In the genomic region with DNA sequence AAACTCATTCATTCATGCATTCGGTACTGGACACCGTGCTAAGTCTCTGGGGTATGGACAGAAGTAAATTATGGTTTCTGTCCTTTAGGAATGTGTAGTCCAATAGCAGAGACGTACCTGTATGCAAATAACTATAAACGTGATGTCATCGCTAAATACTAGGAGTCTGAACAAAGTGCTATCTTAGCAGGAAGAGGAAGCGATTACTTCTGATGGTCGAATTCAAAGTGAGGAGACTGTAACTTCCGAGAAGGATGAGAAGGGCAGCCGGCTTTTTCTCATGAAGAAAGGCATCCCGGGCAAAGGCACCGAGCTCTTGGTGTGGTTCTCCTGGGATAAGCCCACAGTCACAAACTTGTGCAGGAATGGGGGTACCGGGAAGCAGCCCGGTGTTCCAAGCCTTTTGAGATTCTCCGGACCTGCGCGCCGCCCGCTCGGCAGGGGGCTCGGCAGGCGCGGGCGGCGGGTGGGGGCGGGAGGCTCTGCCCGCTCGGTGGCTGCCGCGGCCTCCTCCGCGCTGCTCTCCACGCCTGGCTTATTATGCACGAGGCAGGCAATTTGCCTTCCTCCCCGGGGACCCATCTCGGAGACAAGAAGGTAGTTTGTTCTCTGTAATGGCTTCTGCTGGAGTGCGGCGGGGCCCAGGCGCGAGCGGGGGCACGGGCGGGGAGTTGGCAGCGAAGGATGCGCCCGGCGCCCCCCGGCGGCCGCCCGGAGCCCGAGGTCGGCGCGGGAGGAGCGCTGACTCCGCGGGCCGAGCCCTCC, we compare ENCODE assay signal across 8 cellular contexts.
DNase-seq lines count a peak whose midpoint lies in the region; ATAC-seq, FAIRE-seq and TF ChIP-seq lines count a peak whose summit lies in the region.

No MANE protein-coding gene starts in this region.

- TF ChIP-seq CTCF in C4-2B (conservative IDR thresholded peaks at IDR 0.05) (peak; percentile 60), activated B cell treated with CpG ODN at 0.5 μM for 24 hours (IDR thresholded peaks at IDR 0.05) (no peak), endothelial cell of umbilical vein (IDR thresholded peaks at IDR 0.05; ENCODE audit: extremely low read depth in 1 of 2, insufficient read depth in 1 of 2, low read depth in 1 of 2, low read length in 2 of 2) (peak; percentile 47 to 55), mucosa of descending colon (IDR thresholded peaks at IDR 0.05) (no peak), testis (IDR thresholded peaks at IDR 0.05) (peak; percentile 7 to 54 (median 12))

- H3K9me1 ChIP-seq in endothelial cell of umbilical vein (replicated peaks; ENCODE audit: control insufficient read depth, extremely low read depth, insufficient read depth, low read length), result no peaks in the 10 kb centered on the region

- peak overlapping the region; percentile 84 for H3K4me3 Mint-ChIP-seq in activated B cell treated with CpG ODN at 0.5 μM for 24 hours

- dilution Hi-C loops in endothelial cell of umbilical vein (cut with MboI; ENCODE audit: extremely low pct_ligation_motif_present, low sequenced_read_pairs), result no loop called here

- peaks cover 18% of the 10 kb centered on the region for H3K27me3 Mint-ChIP-seq in activated B cell treated with CpG ODN at 0.5 μM for 24 hours

- H3K9me3 ChIP-seq in KOPT-K1 (ENCODE audit: insufficient read depth, low read length, poor library complexity, severe bottlenecking) (peaks cover 18% of the 10 kb centered on the region), endothelial cell of umbilical vein (replicated peaks; ENCODE audit: control insufficient read depth, insufficient read depth, low read length) (no peaks in the 10 kb centered on the region), mucosa of descending colon (no peaks in the 10 kb centered on the region), testis (no peaks in the 10 kb centered on the region)

- BruUV-seq in endothelial cell of umbilical vein (replicated peaks; lab: Mats Ljungman, UMichigan), result no TSS peak

- H3K4me1 ChIP-seq in endothelial cell of umbilical vein (ENCODE audit: control insufficient read depth, extremely low read depth, insufficient read depth, low read length), result peaks cover 4% of the 10 kb centered on the region
- H3K4me1 ChIP-seq in mucosa of descending colon (ENCODE audit: low read depth), result no peaks in the 10 kb centered on the region
- no peaks in the 10 kb centered on the region for H3K4me1 ChIP-seq in testis

- H3K4me1 Mint-ChIP-seq in activated B cell treated with CpG ODN at 0.5 μM for 24 hours, result peaks cover 28% of the 10 kb centered on the region

- CTCF ChIA-PET in activated B cell treated with CpG ODN at 0.5 μM for 24 hours (lab: Charles Lee), result interaction anchor here (1.0 to 14.1 kb wide), 5 partner anchors 8 to 217 kb away, joined by 5 to 276 read pairs (median 19); partner anchors contain the start of gene KIRREL1
- CTCF ChIA-PET in endothelial cell of umbilical vein (lab: Charles Lee), result interaction anchor here (0.6 to 15.2 kb wide), 27 partner anchors 8 to 151 kb away, joined by 3 to 460 read pairs (median 5); partner anchors contain the start of gene KIRREL1

- H3K36me3 Mint-ChIP-seq in activated B cell treated with CpG ODN at 0.5 μM for 24 hours (ENCODE audit: low read depth), result no peaks in the 10 kb centered on the region

- H3K9me3 Mint-ChIP-seq in activated B cell treated with CpG ODN at 0.5 μM for 24 hours, result peaks cover 5% of the 10 kb centered on the region

- intact Hi-C loops in activated B cell treated with CpG ODN at 0.5 μM for 24 hours (cut with micrococcal nuclease) (loop anchor here (1.0 to 10.0 kb wide), 4 partner anchors 66 to 892 kb away; partner anchors contain the start of gene IFI16), endothelial cell of umbilical vein (cut with micrococcal nuclease) (loop anchor here (1.0 kb wide), 4 partner anchors 18 to 150 kb away; no protein-coding TSS in a partner anchor), mucosa of descending colon (cut with DNase I, micrococcal nuclease) (no loop called here), testis (cut with DNase I; ENCODE audit: low total_unique reads) (no loop called here)

- FAIRE-seq in endothelial cell of umbilical vein (lab: Jason Lieb, UNC), result peak; percentile 66

- peak; percentile 64 for DNase-seq in activated B cell treated with CpG ODN at 0.5 μM for 24 hours
- peak; percentile 36 for DNase-seq in endothelial cell of umbilical vein (ENCODE audit: low read depth, low spot score)
- peak in 2 of 3 donors; percentile 28 to 53 for DNase-seq in mucosa of descending colon
- DNase-seq in testis, result peak; percentile 54
- no peak for DNase-seq in HuH-7 (ENCODE audit: low spot score)
- no peak for DNase-seq in H4 (ENCODE audit: low spot score)

- H3K4me2 ChIP-seq in endothelial cell of umbilical vein (ENCODE audit: insufficient read depth, low read length), result peak overlapping the region; percentile 41

- POLR2A ChIA-PET in activated B cell treated with CpG ODN at 0.5 μM for 24 hours (lab: Charles Lee) (interaction anchor here (0.7 kb wide), 1 partner anchor 16 kb away, joined by 3 read pairs; no protein-coding TSS in a partner anchor), endothelial cell of umbilical vein (lab: Charles Lee) (no interaction called here)

- peak overlapping the region; percentile 86 for H2AFZ ChIP-seq in endothelial cell of umbilical vein (ENCODE audit: low read depth, low read length)

- 6 to 9% methylated on average over 34 to 55 of the region's 58 CpGs for WGBS in testis, 2 donors

- peak overlapping the region; percentile 22 for H3K9ac ChIP-seq in endothelial cell of umbilical vein (replicated peaks; ENCODE audit: extremely low read depth, insufficient read depth, low read length)

- no peak for TF ChIP-seq POLR2A in endothelial cell of umbilical vein (IDR thresholded peaks at IDR 0.05; ENCODE audit: low read depth, low read length)
- TF ChIP-seq POLR2A in testis (IDR thresholded peaks at IDR 0.05), result no peak

- H3K27ac ChIP-seq in C4-2B (no peak overlapping the region), KOPT-K1 (ENCODE audit: low read depth, low read length, poor library complexity, severe bottlenecking) (peak overlapping the region; percentile 14), endothelial cell of umbilical vein (ENCODE audit: insufficient read depth, low read depth, low read length) (no peak overlapping the region), testis (no peak overlapping the region)

- H3K79me2 ChIP-seq in endothelial cell of umbilical vein (ENCODE audit: control insufficient read depth, insufficient read depth, low read length), result no peaks in the 10 kb centered on the region

- H3K36me3 ChIP-seq in KOPT-K1 (ENCODE audit: insufficient read depth, low read length) (no peaks in the 10 kb centered on the region), endothelial cell of umbilical vein (ENCODE audit: control insufficient read depth in 2 of 2, extremely low read depth in 1 of 2, insufficient read depth in 2 of 2, low read length in 2 of 2) (no peaks in the 10 kb centered on the region), mucosa of descending colon (ENCODE audit: low read depth) (no peaks in the 10 kb centered on the region), testis (ENCODE audit: low read depth, missing control alignments) (no peaks in the 10 kb centered on the region)

- ATAC-seq in activated B cell treated with CpG ODN at 0.5 μM for 24 hours (ENCODE audit: low read depth) (peak; percentile 73), mucosa of descending colon (peak; percentile 79)

- H3K27me3 ChIP-seq in endothelial cell of umbilical vein (ENCODE audit: control insufficient read depth in 2 of 2, insufficient read depth in 2 of 2, low read length in 2 of 2), result peaks cover 7 to 18% of the 10 kb centered on the region in 2 experiments
- no peaks in the 10 kb centered on the region for H3K27me3 ChIP-seq in testis

- peak overlapping the region; percentile 47 for H3K27ac Mint-ChIP-seq in activated B cell treated with CpG ODN at 0.5 μM for 24 hours

- peak overlapping the region; percentile 34 to 43 (median 34) for H3K4me3 ChIP-seq in endothelial cell of umbilical vein (replicated peaks in 1 of 3; ENCODE audit: insufficient read depth in 1 of 3, low read depth in 1 of 3, low read length in 3 of 3)
- H3K4me3 ChIP-seq in mucosa of descending colon, result no peak overlapping the region
- peak overlapping the region; percentile 50 to 57 for H3K4me3 ChIP-seq in testis

- H4K20me1 ChIP-seq in endothelial cell of umbilical vein (replicated peaks; ENCODE audit: control insufficient read depth, extremely low read depth, insufficient read depth, low read length), result no peaks in the 10 kb centered on the region

TF ChIP-seq in endothelial cell of umbilical vein, 7 proteins besides CTCF, POLR2A, EP300 and RAD21:
- TF ChIP-seq EZH2 (IDR thresholded peaks at IDR 0.05; ENCODE audit: borderline replicate concordance, low read depth, low read length, severe bottlenecking) (peak; percentile 33), MYC (IDR thresholded peaks at IDR 0.05; ENCODE audit: low read depth, low read length) (no peak)
TF ChIP-seq in endothelial cell of umbilical vein: peak in this region for 1.

Comparison
In these comparisons a context has a peak if more than half of its experiments do, and no peak if none do; other contexts are left out.
1. CTCF ChIP-seq: peak in C4-2B (single experiment), endothelial cell of umbilical vein (2 of 2) and testis (3 of 3); none in activated B cell treated with CpG ODN at 0.5 μM for 24 hours (single experiment) and mucosa of descending colon (single experiment).
2. DNase-seq: peak in activated B cell treated with CpG ODN at 0.5 μM for 24 hours (single experiment), endothelial cell of umbilical vein (single experiment), mucosa of descending colon (2 of 3) and testis (single experiment); none in HuH-7 (single experiment) and H4 (single experiment).
3. intact Hi-C loops: an anchor here in activated B cell treated with CpG ODN at 0.5 μM for 24 hours (1.0 to 10.0 kb wide) and endothelial cell of umbilical vein (1.0 kb wide); none called in mucosa of descending colon and testis.